Comparison of ENCODE assay signal across 12 cellular contexts in genomic region chr10:27448926-27449325, GRCh38.
DNase-seq lines count a peak whose midpoint lies in the region; TF ChIP-seq lines count a peak whose summit lies in the region.
"Had no signal": no experiment of that assay in that cellular context is flagged by ENCODE, and none has a peak within 500 bp of the region (broad histone marks: within the 10 kb centered on the region; RNA-seq: fewer than 3 reads in every experiment).

No MANE protein-coding gene starts in this region.

- no peak for TF ChIP-seq CTCF in AG10803 (conservative IDR thresholded peaks at IDR 0.05; ENCODE audit: low read length)

- H3K4me3 ChIP-seq in AG10803 (ENCODE audit: low read length): no peak overlapping the region
- H3K4me3 ChIP-seq: lower lobe of right lung had no signal

- peak; percentile 42 for DNase-seq in AG10803 (ENCODE audit: low read depth)
- peak; percentile 23 for DNase-seq in HS-27A (ENCODE audit: low read depth)
- DNase-seq in T1000 (lab: John Stamatoyannopoulos, UW): peak; percentile 75
- DNase-seq in iris pigment epithelial cell (ENCODE audit: low read depth): peak; percentile 55
- DNase-seq in HuH-7 (ENCODE audit: low spot score): no peak
- no peak for DNase-seq in NCI-H524 treated with DMSO at 0.1 percent for 48 hours (lab: John Stamatoyannopoulos, UW)
- no peak for DNase-seq in stimulated activated naive CD4-positive, alpha-beta T cell treated with Interleukin-2 at 50 U/mL for 16 hours (lab: John Stamatoyannopoulos, UW)
- DNase-seq in activated CD4-positive, alpha-beta T cell treated with anti-CD3 and anti-CD28 coated beads for 4 hours: no peak
- DNase-seq: COR-L47, lower lobe of right lung, NCI-H69, retina had no signal

Comparison
In these comparisons a context has a peak if more than half of its experiments do, and no peak if none do; other contexts are left out.
1. DNase-seq: peak in AG10803 (single experiment), HS-27A (single experiment), T1000 (single experiment) and iris pigment epithelial cell (single experiment); none in HuH-7 (single experiment), NCI-H524 treated with DMSO at 0.1 percent for 48 hours (single experiment), stimulated activated naive CD4-positive, alpha-beta T cell treated with Interleukin-2 at 50 U/mL for 16 hours (single experiment) and activated CD4-positive, alpha-beta T cell treated with anti-CD3 and anti-CD28 coated beads for 4 hours (0 of 2).